ENCODE assay signal across 17 cellular contexts in genomic region chr9:135612981-135613910, GRCh38. TPM values are rescaled to one million over a fixed set of nuclear protein-coding genes. Genes with fewer than 3 reads are reported as not detected.
A peak's percentile ranks its signal among the peaks of the same experiment; 100 is the strongest.
DNase-seq lines count a peak whose midpoint lies in the region; ATAC-seq and TF ChIP-seq lines count a peak whose summit lies in the region.
"Had no signal": no experiment of that assay in that cellular context is flagged by ENCODE, and none has a peak within 500 bp of the region (broad histone marks: within the 10 kb centered on the region; RNA-seq: fewer than 3 reads in every experiment).

No MANE protein-coding gene starts in this region.

- H3K9me3 Mint-ChIP-seq in activated CD8-positive, alpha-beta memory T cell treated with anti-CD3 and anti-CD28 coated beads, Interleukin-2, amount 10 ng/mL, durations not matched to agents 7 days and 5 days (ENCODE audit: low read depth), result no peaks in the 10 kb centered on the region

- no peak for TF ChIP-seq EP300 in esophagus muscularis mucosa (IDR thresholded peaks at IDR 0.05)

- ATAC-seq in activated CD8-positive, alpha-beta memory T cell treated with anti-CD3 and anti-CD28 coated beads, Interleukin-2, amount 10 ng/mL, durations not matched to agents 7 days and 5 days, result no peak
- ATAC-seq in upper lobe of right lung (no peak), HG03045 (IDR thresholded peaks at IDR 0.05; ENCODE audit: unreplicated experiment) (no peak)

- no peaks in the 10 kb centered on the region for H3K9me3 ChIP-seq in esophagus muscularis mucosa
- no peaks in the 10 kb centered on the region for H3K9me3 ChIP-seq in upper lobe of right lung

- no peaks in the 10 kb centered on the region for H3K36me3 Mint-ChIP-seq in activated CD8-positive, alpha-beta memory T cell treated with anti-CD3 and anti-CD28 coated beads, Interleukin-2, amount 10 ng/mL, durations not matched to agents 7 days and 5 days

- H3K27me3 Mint-ChIP-seq in activated CD8-positive, alpha-beta memory T cell treated with anti-CD3 and anti-CD28 coated beads, Interleukin-2, amount 10 ng/mL, durations not matched to agents 7 days and 5 days, result no peaks in the 10 kb centered on the region

- no peak for TF ChIP-seq POLR2A in esophagus muscularis mucosa (IDR thresholded peaks at IDR 0.05; ENCODE audit: low read depth)

- DNase-seq in activated CD8-positive, alpha-beta memory T cell treated with anti-CD3 and anti-CD28 coated beads, Interleukin-2, amount 10 ng/mL, durations not matched to agents 7 days and 5 days, result peak; percentile 31
- no peak for DNase-seq in activated CD8-positive, alpha-beta memory T cell treated with anti-CD3 and anti-CD28 coated beads for 24 hours
- DNase-seq in GM13976 (ENCODE audit: low spot score) (peak; percentile 32), esophagus muscularis mucosa (ENCODE audit: extremely low spot score) (peak; percentile 90), upper lobe of right lung (peak; percentile 55), caudate nucleus (lab: John Stamatoyannopoulos, UW) (no peak), NOMO-1 (lab: John Stamatoyannopoulos, UW; ENCODE audit: unreplicated experiment in 2 of 2) (no peak)
- DNase-seq: C1 segment of cervical spinal cord, HCEC 1CT, MM.1S, NCI-H1092 treated with DMSO at 0.1 percent for 48 hours, NCI-H1694, NCI-H2081 treated with DMSO at 0.1 percent for 48 hours, NCI-H510A had no signal

- no peaks in the 10 kb centered on the region for H3K4me1 Mint-ChIP-seq in activated CD8-positive, alpha-beta memory T cell treated with anti-CD3 and anti-CD28 coated beads, Interleukin-2, amount 10 ng/mL, durations not matched to agents 7 days and 5 days

- no peak overlapping the region for H3K4me3 ChIP-seq in esophagus muscularis mucosa
- no peak overlapping the region for H3K4me3 ChIP-seq in upper lobe of right lung

- H3K27ac Mint-ChIP-seq in activated CD8-positive, alpha-beta memory T cell treated with anti-CD3 and anti-CD28 coated beads, Interleukin-2, amount 10 ng/mL, durations not matched to agents 7 days and 5 days, result no peak overlapping the region

- H3K27me3 ChIP-seq in esophagus muscularis mucosa, result peaks cover 0 to 90% (median 0%) of the 10 kb centered on the region in 4 donors
- H3K27me3 ChIP-seq in upper lobe of right lung, result peaks cover 8% of the 10 kb centered on the region

- WGBS in esophagus muscularis mucosa, result 70% methylated on average over 21 of the region's 24 CpGs

- no peaks in the 10 kb centered on the region for H3K4me1 ChIP-seq in esophagus muscularis mucosa
- H3K4me1 ChIP-seq in upper lobe of right lung, result no peaks in the 10 kb centered on the region

- TF ChIP-seq CTCF in GM13976 (IDR thresholded peaks at IDR 0.05; ENCODE audit: borderline replicate concordance, control extremely low read depth, extremely low read depth, insufficient read depth, missing control alignments) (no peak), esophagus muscularis mucosa (IDR thresholded peaks at IDR 0.05) (no peak), upper lobe of right lung (IDR thresholded peaks at IDR 0.05) (no peak)

- H3K36me3 ChIP-seq in esophagus muscularis mucosa (no peaks in the 10 kb centered on the region), upper lobe of right lung (no peaks in the 10 kb centered on the region)

- in situ Hi-C loops in GM13976 (cut with MboI; ENCODE audit: low sequenced_read_pairs, unreplicated experiment), result no loop called here

- CTCF ChIA-PET in activated CD8-positive, alpha-beta memory T cell treated with anti-CD3 and anti-CD28 coated beads, Interleukin-2, amount 10 ng/mL, durations not matched to agents 7 days and 5 days (lab: Charles Lee), result interaction anchor here (1.2 kb wide), 1 partner anchor 10 kb away, joined by 4 read pairs; no protein-coding TSS in a partner anchor

- intact Hi-C loops in esophagus muscularis mucosa (cut with DNase I) (no loop called here), upper lobe of right lung (cut with DNase I) (no loop called here)

- H3K27ac ChIP-seq in esophagus muscularis mucosa (replicated peaks in 1 of 4) (no peak overlapping the region), upper lobe of right lung (no peak overlapping the region), caudate nucleus (ENCODE audit: low read depth, low read length) (no peak overlapping the region)

- H3K4me3 Mint-ChIP-seq in activated CD8-positive, alpha-beta memory T cell treated with anti-CD3 and anti-CD28 coated beads, Interleukin-2, amount 10 ng/mL, durations not matched to agents 7 days and 5 days, result no peak overlapping the region

RNA-seq across cellular contexts. Expression of gene GLT6D1, which starts 26.1 kb away (rescaled TPM):
- total RNA-seq in activated CD8-positive, alpha-beta memory T cell treated with anti-CD3 and anti-CD28 coated beads, Interleukin-2, amount 10 ng/mL, durations not matched to agents 7 days and 5 days, result not detected
- total RNA-seq in esophagus muscularis mucosa (not detected), upper lobe of right lung (not detected)
- total RNA-seq: LHCN-M2, SK-MEL-5 had no signal

RNA-seq across cellular contexts. Expression of gene LCN9, which starts 49.9 kb away (rescaled TPM):
- total RNA-seq in activated CD8-positive, alpha-beta memory T cell treated with anti-CD3 and anti-CD28 coated beads, Interleukin-2, amount 10 ng/mL, durations not matched to agents 7 days and 5 days, result not detected
- not detected for total RNA-seq in esophagus muscularis mucosa
- total RNA-seq in upper lobe of right lung, result not detected
- total RNA-seq: LHCN-M2, SK-MEL-5 had no signal

RNA-seq across cellular contexts. Expression of gene PAEP, which starts 51.7 kb away (rescaled TPM):
- not detected for total RNA-seq in activated CD8-positive, alpha-beta memory T cell treated with anti-CD3 and anti-CD28 coated beads, Interleukin-2, amount 10 ng/mL, durations not matched to agents 7 days and 5 days
- total RNA-seq in esophagus muscularis mucosa (not detected), upper lobe of right lung (not detected)
- total RNA-seq: LHCN-M2 had no signal

Comparison
In these comparisons a context has a peak if more than half of its experiments do, and no peak if none do; other contexts are left out.
1. DNase-seq: peak in activated CD8-positive, alpha-beta memory T cell treated with anti-CD3 and anti-CD28 coated beads, Interleukin-2, amount 10 ng/mL, durations not matched to agents 7 days and 5 days (single experiment), GM13976 (single experiment), esophagus muscularis mucosa (single experiment) and upper lobe of right lung (single experiment); none in activated CD8-positive, alpha-beta memory T cell treated with anti-CD3 and anti-CD28 coated beads for 24 hours (single experiment), caudate nucleus (0 of 61) and NOMO-1 (0 of 2).